12 cellular contexts compared by ENCODE assay signal in the genomic region with DNA sequence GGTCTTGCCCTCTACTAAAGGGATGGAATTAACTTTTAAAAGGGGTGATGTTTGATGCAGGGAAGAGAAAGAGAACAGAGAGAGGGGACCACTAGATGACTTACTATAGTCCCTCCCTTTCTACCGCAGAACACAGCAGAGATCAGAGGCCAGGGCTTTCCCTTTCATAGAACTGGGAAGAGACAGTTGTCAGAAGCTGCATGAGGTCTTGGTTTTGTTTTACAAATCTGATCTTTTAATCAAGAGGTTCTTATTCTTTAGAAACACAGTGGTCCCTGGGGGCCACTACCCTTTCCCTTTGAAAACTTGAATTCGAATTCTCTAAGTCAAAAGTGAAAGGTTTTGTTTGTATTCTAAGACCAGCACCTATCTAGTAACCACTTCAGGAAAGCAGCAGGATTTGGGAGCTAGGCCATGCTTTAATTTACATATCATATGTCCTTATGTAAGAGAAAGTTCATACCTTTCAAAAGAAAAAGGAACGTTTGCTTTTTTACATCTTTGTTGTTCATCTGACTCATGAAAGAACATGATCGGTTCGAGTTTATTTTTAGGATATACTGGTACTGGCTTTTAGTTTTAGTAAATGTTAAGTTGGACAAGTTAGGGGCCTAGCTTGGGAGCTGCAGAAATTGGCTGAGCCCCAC. TPM values are rescaled to one million over a fixed set of nuclear protein-coding genes. Genes with fewer than 3 reads are reported as not detected.
DNase-seq lines count a peak whose midpoint lies in the region; ATAC-seq and TF ChIP-seq lines count a peak whose summit lies in the region.
"Had no signal": no experiment of that assay in that cellular context is flagged by ENCODE, and none has a peak within 500 bp of the region (broad histone marks: within the 10 kb centered on the region; RNA-seq: fewer than 3 reads in every experiment).

No MANE protein-coding gene starts in this region.

- H3K27me3 Mint-ChIP-seq in CD4-positive, CD25-positive, alpha-beta regulatory T cell: no peaks in the 10 kb centered on the region
- H3K27me3 Mint-ChIP-seq in nephron (ENCODE audit: low read depth): peaks cover 5% of the 10 kb centered on the region

- peaks cover 15% of the 10 kb centered on the region for H3K36me3 Mint-ChIP-seq in CD4-positive, CD25-positive, alpha-beta regulatory T cell
- H3K36me3 Mint-ChIP-seq in nephron (ENCODE audit: low read depth): no peaks in the 10 kb centered on the region

- DNase-seq in CD4-positive, CD25-positive, alpha-beta regulatory T cell: no peak
- DNase-seq in mucosa of descending colon (no peak), uterus (no peak)
- DNase-seq in activated CD4-positive, CD25-positive, alpha-beta regulatory T cell treated with anti-CD3 and anti-CD28 coated beads, Interleukin-2, amount 50 U/mL, for 72 hours: no peak
- DNase-seq: Calu3; NCI-H1417; stimulated activated CD4-positive, alpha-beta T cell treated with anti-CD3 and anti-CD28 coated beads, Interleukin-2, amount 100 ng/mL, for 24 hours had no signal

- no peak overlapping the region for H3K27ac ChIP-seq in CD4-positive, CD25-positive, alpha-beta regulatory T cell (ENCODE audit: insufficient read depth, low read length, poor library complexity, severe bottlenecking)
- H3K27ac ChIP-seq in HUES48 (ENCODE audit: low read depth, low read length) (peak overlapping the region; percentile 45), cingulate gyrus (ENCODE audit: low read depth, low read length) (peak overlapping the region; percentile 32), uterus (peak overlapping the region in 1 of 2 donors; percentile 47)
- H3K27ac ChIP-seq: breast epithelium had no signal

- no peaks in the 10 kb centered on the region for H3K27me3 ChIP-seq in CD4-positive, CD25-positive, alpha-beta regulatory T cell (ENCODE audit: control insufficient read depth, insufficient read depth, low read length)
- H3K27me3 ChIP-seq in HUES48 (ENCODE audit: control insufficient read depth, insufficient read depth, low read length): peaks cover 89% of the 10 kb centered on the region
- H3K27me3 ChIP-seq in uterus: no peaks in the 10 kb centered on the region
- H3K27me3 ChIP-seq: breast epithelium had no signal

- peaks cover 7% of the 10 kb centered on the region for H3K36me3 ChIP-seq in CD4-positive, CD25-positive, alpha-beta regulatory T cell (ENCODE audit: control insufficient read depth, insufficient read depth, low read length)
- H3K36me3 ChIP-seq in HUES48 (ENCODE audit: control insufficient read depth, insufficient read depth, low read length) (no peaks in the 10 kb centered on the region), mucosa of descending colon (ENCODE audit: low read depth) (no peaks in the 10 kb centered on the region), uterus (no peaks in the 10 kb centered on the region)
- H3K36me3 ChIP-seq: breast epithelium had no signal

- H3K9ac ChIP-seq in HUES48 (ENCODE audit: low read depth, low read length): no peak overlapping the region

- H3K4me3 ChIP-seq in CD4-positive, CD25-positive, alpha-beta regulatory T cell (ENCODE audit: low read depth, low read length): no peak overlapping the region
- H3K4me3 ChIP-seq in HUES48 (ENCODE audit: low read depth, low read length) (no peak overlapping the region), mucosa of descending colon (no peak overlapping the region), uterus (no peak overlapping the region)
- H3K4me3 ChIP-seq: breast epithelium had no signal

- peaks cover 0 to 2% (median 0%) of the 10 kb centered on the region in 7 donors for H3K9me3 Mint-ChIP-seq in CD4-positive, CD25-positive, alpha-beta regulatory T cell
- no peaks in the 10 kb centered on the region for H3K9me3 Mint-ChIP-seq in nephron

- no peak for TF ChIP-seq POLR2A in uterus (IDR thresholded peaks at IDR 0.05)

- no peaks in the 10 kb centered on the region for H3K9me3 ChIP-seq in CD4-positive, CD25-positive, alpha-beta regulatory T cell (ENCODE audit: control insufficient read depth in 2 of 2, low read length in 2 of 2)
- H3K9me3 ChIP-seq in HUES48 (ENCODE audit: control insufficient read depth, insufficient read depth, low read length): no peaks in the 10 kb centered on the region
- H3K9me3 ChIP-seq in mucosa of descending colon: no peaks in the 10 kb centered on the region
- H3K9me3 ChIP-seq in uterus: no peaks in the 10 kb centered on the region
- H3K9me3 ChIP-seq: breast epithelium had no signal

- H3K4me1 ChIP-seq in CD4-positive, CD25-positive, alpha-beta regulatory T cell (ENCODE audit: control insufficient read depth, insufficient read depth, low read length, poor library complexity, severe bottlenecking): peaks cover 59% of the 10 kb centered on the region
- H3K4me1 ChIP-seq in HUES48 (ENCODE audit: control insufficient read depth, insufficient read depth, low read length) (peaks cover 50% of the 10 kb centered on the region), mucosa of descending colon (ENCODE audit: low read depth) (peaks cover 67% of the 10 kb centered on the region), uterus (peaks cover 5 to 6% of the 10 kb centered on the region in 2 donors)

- no peak for TF ChIP-seq CTCF in nephron (IDR thresholded peaks at IDR 0.05; ENCODE audit: unreplicated experiment in 3 of 3)
- no peak for TF ChIP-seq CTCF in mucosa of descending colon (IDR thresholded peaks at IDR 0.05)
- no peak for TF ChIP-seq CTCF in uterus (IDR thresholded peaks at IDR 0.05)

- ATAC-seq in CD4-positive, CD25-positive, alpha-beta regulatory T cell (ENCODE audit: low read depth in 2 of 2): no peak
- no peak for ATAC-seq in mucosa of descending colon
- no peak for ATAC-seq in activated CD4-positive, CD25-positive, alpha-beta regulatory T cell treated with anti-CD3 and anti-CD28 coated beads, Interleukin-2, amount 50 U/mL, for 24 hours

- H3K27ac Mint-ChIP-seq in CD4-positive, CD25-positive, alpha-beta regulatory T cell: peak overlapping the region; percentile 48 to 77 (median 48)
- peak overlapping the region; percentile 35 to 61 (median 52) for H3K27ac Mint-ChIP-seq in nephron

- H3K4me3 Mint-ChIP-seq in CD4-positive, CD25-positive, alpha-beta regulatory T cell: peak overlapping the region in 3 of 4 donors; percentile 51 to 95 (median 95)
- H3K4me3 Mint-ChIP-seq in nephron: peak overlapping the region in 2 of 3 experiments; percentile 19 to 41

- peaks cover 31 to 65% (median 55%) of the 10 kb centered on the region in 4 donors for H3K4me1 Mint-ChIP-seq in CD4-positive, CD25-positive, alpha-beta regulatory T cell
- peaks cover 72% of the 10 kb centered on the region for H3K4me1 Mint-ChIP-seq in nephron

- intact Hi-C loops in mucosa of descending colon (cut with DNase I, micrococcal nuclease): loop anchor here (5.0 to 10.0 kb wide), 2 partner anchors 471 to 473 kb away; no protein-coding TSS in a partner anchor
- intact Hi-C loops in uterus (cut with DNase I; ENCODE audit: low total_unique reads): loop anchor here (10.0 kb wide), 2 partner anchors 473 to 1023 kb away; no protein-coding TSS in a partner anchor

RNA-seq across cellular contexts. Expression of gene FBXL14, which starts 6.3 kb away (rescaled TPM):
- total RNA-seq in CD4-positive, CD25-positive, alpha-beta regulatory T cell: 26.0 TPM
- 10 to 100 TPM; 18.5 to 24.3 (median 23.7) TPM for polyA plus RNA-seq in CD4-positive, CD25-positive, alpha-beta regulatory T cell
- total RNA-seq in mucosa of descending colon: 10 to 100 TPM; 29.4 to 39.6 (median 33.6) TPM
- total RNA-seq in uterus: 10 to 100 TPM in 3 of 4 donors, 1 to 10 TPM in 1; 1.5 to 17.4 (median 13.5) TPM

RNA-seq across cellular contexts. Expression of gene WNT5B, which starts 41.0 kb away (rescaled TPM):
- total RNA-seq in CD4-positive, CD25-positive, alpha-beta regulatory T cell: not detected
- polyA plus RNA-seq in CD4-positive, CD25-positive, alpha-beta regulatory T cell: not detected
- total RNA-seq in mucosa of descending colon: 10 to 100 TPM in 1 of 3 donors, 1 to 10 TPM in 2; 2.7 to 10.8 (median 4.7) TPM
- total RNA-seq in uterus: 10 to 100 TPM in 1 of 4 donors, 1 to 10 TPM in 2, not detected in 1; 5.9 to 20.9 (median 7.2) TPM
